Comparison of ENCODE assay signal across 21 cellular contexts in genomic region chr7:1526271-1526754, GRCh38. TPM values are rescaled to one million over a fixed set of nuclear protein-coding genes. Genes with fewer than 3 reads are reported as not detected.
DNase-seq lines count a peak whose midpoint lies in the region; ATAC-seq and TF ChIP-seq lines count a peak whose summit lies in the region.
"Had no signal": no experiment of that assay in that cellular context is flagged by ENCODE, and none has a peak within 500 bp of the region (broad histone marks: within the 10 kb centered on the region; RNA-seq: fewer than 3 reads in every experiment).

No MANE protein-coding gene starts in this region.

- H3K36me3 ChIP-seq in HCT116 (ENCODE audit: control insufficient read depth in 1 of 2, insufficient read depth in 2 of 2, low read length in 2 of 2), result no peaks in the 10 kb centered on the region
- no peaks in the 10 kb centered on the region for H3K36me3 ChIP-seq in SK-N-MC (ENCODE audit: insufficient read depth, low read length)
- H3K36me3 ChIP-seq: heart right ventricle, upper lobe of right lung had no signal

- peak; percentile 49; the same call in 1 of the 2 replicates for ATAC-seq in HCT116
- ATAC-seq: stimulated activated effector memory CD8-positive, alpha-beta T cell treated with anti-CD3 and anti-CD28 coated beads, Interleukin-12 subunit alpha, Interleukin-12 subunit beta, amount 100 ng/mL, for 72 hours; upper lobe of right lung had no signal

- no peaks in the 10 kb centered on the region for H3K27me3 ChIP-seq in HCT116 (ENCODE audit: insufficient read depth, low read length)

- H3K9me3 ChIP-seq in HCT116 (ENCODE audit: control insufficient read depth in 1 of 2, insufficient read depth in 1 of 2, low read depth in 1 of 2, low read length in 2 of 2), result no peaks in the 10 kb centered on the region
- no peaks in the 10 kb centered on the region for H3K9me3 ChIP-seq in SK-N-MC (ENCODE audit: low read depth, low read length)
- H3K9me3 ChIP-seq: Caco-2, heart right ventricle, upper lobe of right lung had no signal

- intact Hi-C loops in HCT116 (cut with micrococcal nuclease), result no loop called here

- DNase-seq in A172 (ENCODE audit: low spot score) (peak; percentile 73), HCT116 (ENCODE audit: low read depth, low spot score) (no peak), SK-N-MC (ENCODE audit: low read depth, low spot score) (peak; percentile 58), fibroblast of villous mesenchyme (ENCODE audit: low read depth) (peak; percentile 57), NCI-H1092 (lab: John Stamatoyannopoulos, UW) (no peak), RWPE1 (ENCODE audit: low spot score) (no peak), OCI-M2 (lab: John Stamatoyannopoulos, UW; ENCODE audit: unreplicated experiment) (no peak)
- DNase-seq in central memory CD4-positive, alpha-beta T cell, result no peak
- DNase-seq: activated gamma-delta T cell treated with Interleukin-2 at 50 U/mL for 16 hours, Caco-2, cortex of kidney, heart right ventricle, kidney glomerular epithelial cell, midbrain, NCI-H187 treated with DMSO at 0.1 percent for 48 hours, nucleus accumbens, upper lobe of right lung had no signal

- RAD21 ChIA-PET in HCT116 (lab: Charles Lee; ENCODE audit: low non-redundant PET in 1 of 2, low total read pairs in 2 of 2, uncharacterized antibody in 2 of 2, unreplicated experiment in 2 of 2), result no interaction called here

- no peaks in the 10 kb centered on the region for H3K9me2 ChIP-seq in HCT116 (ENCODE audit: insufficient read depth)

- no peak for TF ChIP-seq POLR2A in HCT116 (IDR thresholded peaks at IDR 0.05; ENCODE audit: borderline replicate concordance, extremely low read depth, insufficient read depth, insufficient read length)

- CTCF ChIA-PET in HCT116 (lab: Charles Lee), result no interaction called here
- CTCF ChIA-PET in RWPE1 (lab: Yijun Ruan, JAX), result interaction anchor here (0.9 kb wide), 1 partner anchor 33 kb away, joined by 3 read pairs; no protein-coding TSS in a partner anchor

- H3K4me1 ChIP-seq in HCT116 (ENCODE audit: control insufficient read depth in 1 of 2, insufficient read depth in 2 of 2, low read length in 2 of 2), result peaks cover 15 to 38% of the 10 kb centered on the region in 2 experiments
- H3K4me1 ChIP-seq: upper lobe of right lung had no signal

- peaks cover 3% of the 10 kb centered on the region for H3K79me2 ChIP-seq in HCT116 (ENCODE audit: insufficient read depth, low read length)

- H3K4me2 ChIP-seq in HCT116 (ENCODE audit: low read length), result peak overlapping the region; percentile 15; the same call in 1 of the 2 replicates
- H3K4me2 ChIP-seq: KMS-11 had no signal

- TF ChIP-seq RAD21 in HCT116 (IDR thresholded peaks at IDR 0.05; ENCODE audit: low read depth), result no peak

- TF ChIP-seq CTCF in HCT116 (IDR thresholded peaks at IDR 0.05 in 2 of 3, conservative IDR thresholded peaks at IDR 0.05 in 1 of 3; ENCODE audit: borderline replicate concordance in 1 of 3, insufficient read depth in 1 of 3, low read depth in 2 of 3, low read length in 2 of 3), result no peak
- no peak for TF ChIP-seq CTCF in fibroblast of villous mesenchyme (IDR thresholded peaks at IDR 0.05; ENCODE audit: insufficient read depth, low read depth, low read length)
- TF ChIP-seq CTCF in RWPE1 (conservative IDR thresholded peaks at IDR 0.05; ENCODE audit: low read depth), result no peak

- no peaks in the 10 kb centered on the region for H4K20me1 ChIP-seq in HCT116 (ENCODE audit: insufficient read depth)

- H3K9ac ChIP-seq in HCT116 (ENCODE audit: low read length) (no peak overlapping the region), SK-N-MC (ENCODE audit: insufficient read length) (peak overlapping the region; percentile 41)
- H3K9ac ChIP-seq: KMS-11 had no signal

- H3K4me3 ChIP-seq in HCT116 (replicated peaks in 1 of 2; ENCODE audit: low read depth in 1 of 2, low read length in 2 of 2), result no peak overlapping the region
- H3K4me3 ChIP-seq in SK-N-MC, result peak overlapping the region; percentile 45
- H3K4me3 ChIP-seq in fibroblast of villous mesenchyme (ENCODE audit: low read depth, low read length), result peak overlapping the region; percentile 40
- H3K4me3 ChIP-seq: heart right ventricle, skin epidermis, upper lobe of right lung had no signal

- BruUV-seq in HCT116 (replicated peaks; lab: Mats Ljungman, UMichigan), result no TSS peak

- POLR2A ChIA-PET in HCT116 (lab: Charles Lee), result no interaction called here
- POLR2A ChIA-PET in RWPE1 (lab: Yijun Ruan, JAX; ENCODE audit: low non-redundant PET), result no interaction called here

- peak overlapping the region; percentile 35; the same call in 1 of the 2 replicates for H3K27ac ChIP-seq in HCT116 (ENCODE audit: low read depth, low read length)
- peak overlapping the region; percentile 85 for H3K27ac ChIP-seq in SK-N-MC
- H3K27ac ChIP-seq in RWPE1, result no peak overlapping the region
- H3K27ac ChIP-seq: heart right ventricle, KMS-11, skin epidermis, upper lobe of right lung had no signal

- H2AFZ ChIP-seq in HCT116 (ENCODE audit: low read depth, low read length, poor library complexity, severe bottlenecking), result no peak overlapping the region

TF ChIP-seq in HCT116, 20 proteins besides CTCF, POLR2A, EP300 and RAD21:
- TF ChIP-seq FOSL1 (IDR thresholded peaks at IDR 0.05; ENCODE audit: low read depth) (no peak), CEBPB (IDR thresholded peaks at IDR 0.05; ENCODE audit: low read depth) (no peak), REST (IDR thresholded peaks at IDR 0.05; ENCODE audit: low read depth) (no peak), POLR2AphosphoS5 (IDR thresholded peaks at IDR 0.05; ENCODE audit: low read depth, low read length) (no peak), SP1 (IDR thresholded peaks at IDR 0.05; ENCODE audit: low read depth) (no peak), ELF1 (IDR thresholded peaks at IDR 0.05; ENCODE audit: borderline replicate concordance, low read depth) (no peak), ZFX (IDR thresholded peaks at IDR 0.05) (no peak), YY1 (IDR thresholded peaks at IDR 0.05; ENCODE audit: extremely low read depth, insufficient replicate concordance, low read depth, low read length) (no peak), EZH2 (IDR thresholded peaks at IDR 0.05) (no peak), CBX3 (IDR thresholded peaks at IDR 0.05; ENCODE audit: low read depth) (no peak), ZBTB33 (IDR thresholded peaks at IDR 0.05; ENCODE audit: extremely low read depth, insufficient replicate concordance, low read length) (no peak), SRF (IDR thresholded peaks at IDR 0.05; ENCODE audit: low read depth) (no peak)

RNA-seq across cellular contexts. Expression of gene MAFK, which starts 4.2 kb away (rescaled TPM):
- total RNA-seq in A172 (2014; rRNA removed; shearing (Covaris generic)), result 49.6 and 54.3 TPM in 2 replicates
- total RNA-seq in HCT116 (2021; ENCODE audit: unreplicated experiment) (56.3 TPM), fibroblast of villous mesenchyme (21.6 and 26.4 TPM in 2 replicates)
- 35.3 and 61.9 TPM in 2 replicates for polyA plus RNA-seq in HCT116 (2012)

RNA-seq across cellular contexts. Expression of gene INTS1, which starts 22.1 kb away (rescaled TPM):
- total RNA-seq in A172 (2014; rRNA removed; shearing (Covaris generic)), result 45.3 and 49.6 TPM in 2 replicates
- total RNA-seq in HCT116 (2021; ENCODE audit: unreplicated experiment) (167 TPM), fibroblast of villous mesenchyme (45.3 and 69.9 TPM in 2 replicates)
- 100 TPM in 2 replicates for polyA plus RNA-seq in HCT116 (2012)

RNA-seq across cellular contexts. Expression of gene TMEM184A, which starts 29.7 kb away (rescaled TPM):
- total RNA-seq in A172 (2014; rRNA removed; shearing (Covaris generic)), result 2.7 and 3.6 TPM in 2 replicates
- 34.8 TPM for total RNA-seq in HCT116 (2021; ENCODE audit: unreplicated experiment)
- 21.4 and 21.7 TPM in 2 replicates for polyA plus RNA-seq in HCT116 (2012)
- 0.64 and 0.86 TPM in 2 replicates for total RNA-seq in fibroblast of villous mesenchyme
- total RNA-seq: T-helper 1 cell treated with Interleukin-12 subunit alpha and Interleukin-12 subunit beta and Interleukin-4 antibody, amounts not matched to agents 30 ng/mL and 1 ng/mL, for 36 hours had no signal

RNA-seq across cellular contexts. Expression of gene PSMG3, which starts 43.5 kb away (rescaled TPM):
- total RNA-seq in A172 (2014; rRNA removed; shearing (Covaris generic)), result 91.0 and 138 TPM in 2 replicates
- total RNA-seq in HCT116 (2021; ENCODE audit: unreplicated experiment), result 60.9 TPM
- polyA plus RNA-seq in HCT116 (2012), result 82.1 and 82.9 TPM in 2 replicates
- 24.6 and 30.9 TPM in 2 replicates for total RNA-seq in fibroblast of villous mesenchyme

Comparison
In these comparisons a context has a peak if more than half of its experiments do, and no peak if none do; other contexts are left out.
1. DNase-seq: peak in A172 (single experiment), SK-N-MC (single experiment) and fibroblast of villous mesenchyme (single experiment); none in HCT116 (single experiment), NCI-H1092 (single experiment), RWPE1 (single experiment), central memory CD4-positive, alpha-beta T cell (single experiment) and OCI-M2 (single experiment).
2. H3K4me3 ChIP-seq: peak in SK-N-MC (single experiment) and fibroblast of villous mesenchyme (single experiment); none in HCT116 (0 of 2).